ENCODE assay signal across 1 cellular context in genomic region chr1:153626929-153627796, GRCh38.
TF ChIP-seq lines count a peak whose summit lies in the region.

Gene S100A13, minus strand, starts transcription at chr1:153627505. Its CDS starts 1,033 bp downstream, at chr1:153626472.

TF ChIP-seq in HepG2, 621 proteins besides CTCF, POLR2A, EP300 and RAD21 (continued from another document and continues in another):
- TF ChIP-seq ZNF383 (CRISPR knock-in tag; IDR thresholded peaks at IDR 0.05; ENCODE audit: borderline replicate concordance) (no peak), YY1 (IDR thresholded peaks at IDR 0.05; ENCODE audit: insufficient read depth, insufficient replicate concordance, low read depth, low read length) (peak; percentile 59), ZNF557 (CRISPR knock-in tag; IDR thresholded peaks at IDR 0.05) (0 out of 2 replicates have a peak, but pooled peaks have one; percentile 37), ZNF318 (CRISPR knock-in tag; IDR thresholded peaks at IDR 0.05) (no peak), SIN3B (IDR thresholded peaks at IDR 0.05; ENCODE audit: low read length) (0 out of 2 replicates have a peak, but pooled peaks have one; percentile 31), ZBTB39 (CRISPR knock-in tag; IDR thresholded peaks at IDR 0.05) (peak; percentile 64; the same call in 1 of the 2 replicates), AKNA (CRISPR knock-in tag; IDR thresholded peaks at IDR 0.05; ENCODE audit: borderline replicate concordance) (no peak), SIN3A (IDR thresholded peaks at IDR 0.05; ENCODE audit: borderline replicate concordance, low read depth, low read length) (no peak), ZBTB38 (CRISPR knock-in tag; IDR thresholded peaks at IDR 0.05) (peak; percentile 62), RBM39 (IDR thresholded peaks at IDR 0.05; ENCODE audit: low read depth, low read length, poor library complexity, severe bottlenecking) (peak; percentile 56), ZNF850 (CRISPR knock-in tag; conservative IDR thresholded peaks at IDR 0.05) (no peak), TEAD2 (CRISPR knock-in tag; IDR thresholded peaks at IDR 0.05) (no peak), MAF1 (CRISPR knock-in tag; IDR thresholded peaks at IDR 0.05; ENCODE audit: borderline replicate concordance) (0 out of 2 replicates have a peak, but pooled peaks have one; percentile 53), ZFX (CRISPR knock-in tag; IDR thresholded peaks at IDR 0.05; ENCODE audit: low read depth) (peak; percentile 59), ESRRA (CRISPR knock-in tag; IDR thresholded peaks at IDR 0.05; ENCODE audit: low read depth) (0 out of 2 replicates have a peak, but pooled peaks have one; percentile 32), ZNF761 (CRISPR knock-in tag; conservative IDR thresholded peaks at IDR 0.05) (0 out of 2 replicates have a peak, but pooled peaks have one; percentile 44), SALL1 (CRISPR knock-in tag; IDR thresholded peaks at IDR 0.05) (peak; percentile 57; the same call in 1 of the 2 replicates), ZNF556 (CRISPR knock-in tag; IDR thresholded peaks at IDR 0.05; ENCODE audit: borderline replicate concordance) (no peak; the same call in 1 of the 2 replicates), POLR2G (IDR thresholded peaks at IDR 0.05; ENCODE audit: low read depth, low read length) (peak; percentile 94), REPIN1 (CRISPR knock-in tag; IDR thresholded peaks at IDR 0.05; ENCODE audit: borderline replicate concordance, low read depth) (no peak), POGZ (CRISPR knock-in tag; IDR thresholded peaks at IDR 0.05) (0 out of 2 replicates have a peak, but pooled peaks have one; percentile 31), YEATS4 (CRISPR knock-in tag; IDR thresholded peaks at IDR 0.05; ENCODE audit: borderline replicate concordance) (0 out of 2 replicates have a peak, but pooled peaks have one; percentile 52), ZSCAN9 (CRISPR knock-in tag; IDR thresholded peaks at IDR 0.05; ENCODE audit: borderline replicate concordance) (no peak), GMEB1 (CRISPR knock-in tag; IDR thresholded peaks at IDR 0.05; ENCODE audit: borderline replicate concordance) (peak; percentile 39; the same call in 1 of the 2 replicates), THAP11 (CRISPR knock-in tag; IDR thresholded peaks at IDR 0.05) (peak; percentile 30; the same call in 1 of the 2 replicates), PAXIP1 (CRISPR knock-in tag; conservative IDR thresholded peaks at IDR 0.05) (peak; percentile 46), GFI1 (CRISPR knock-in tag; IDR thresholded peaks at IDR 0.05; ENCODE audit: borderline replicate concordance) (peak; percentile 39), ZFY (CRISPR knock-in tag; IDR thresholded peaks at IDR 0.05) (peak; percentile 30; the same call in 1 of the 2 replicates), CCDC6 (CRISPR knock-in tag; IDR thresholded peaks at IDR 0.05) (peak; percentile 66; the same call in 1 of the 2 replicates), AGO2 (optimal IDR thresholded peaks at IDR 0.05; ENCODE audit: low read depth, low read length) (peak; percentile 43), KAT7 (CRISPR knock-in tag; IDR thresholded peaks at IDR 0.05; ENCODE audit: borderline replicate concordance) (no peak), CREM (IDR thresholded peaks at IDR 0.05) (peak; percentile 13; the same call in 1 of the 2 replicates), CREM (CRISPR knock-in tag; IDR thresholded peaks at IDR 0.05) (no peak), RXRB (CRISPR knock-in tag; IDR thresholded peaks at IDR 0.05; ENCODE audit: borderline replicate concordance) (peak; percentile 9; the same call in 1 of the 2 replicates), ZNF605 (CRISPR knock-in tag; IDR thresholded peaks at IDR 0.05) (peak; percentile 58; the same call in 1 of the 2 replicates), TRAFD1 (CRISPR knock-in tag; IDR thresholded peaks at IDR 0.05; ENCODE audit: borderline replicate concordance) (no peak), XRCC5 (optimal IDR thresholded peaks at IDR 0.05; ENCODE audit: low read length) (peak; percentile 73)
